In the genomic region with DNA sequence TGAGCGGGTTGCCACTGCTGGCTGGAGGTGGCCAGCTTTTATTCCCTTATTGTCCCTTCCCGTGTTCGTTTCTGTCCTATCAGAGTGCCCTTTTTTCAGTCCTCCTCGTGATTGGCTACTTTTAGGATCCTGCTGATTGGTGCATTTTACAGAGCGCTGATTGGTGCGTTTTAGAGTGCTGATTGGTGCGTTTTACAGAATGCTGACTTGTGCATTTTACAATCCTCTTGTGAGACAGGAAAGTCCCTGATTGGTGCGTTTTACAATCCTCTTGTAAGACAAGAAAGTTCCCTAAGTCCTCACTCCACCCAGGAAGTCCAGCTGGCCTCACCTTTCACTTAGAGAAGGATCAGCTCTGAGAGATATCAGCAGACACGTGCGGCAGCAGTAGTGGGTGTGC, we compare ENCODE assay signal across 2 cellular contexts.
TF ChIP-seq lines count a peak whose summit lies in the region.

No MANE protein-coding gene starts in this region.

TF ChIP-seq in IMR-90, 13 proteins besides CTCF, POLR2A, EP300 and RAD21:
- TF ChIP-seq MAFK (IDR thresholded peaks at IDR 0.05; ENCODE audit: low read depth, low read length), result peak; percentile 81
- no peak for TF ChIP-seq SMC3 (IDR thresholded peaks at IDR 0.05; ENCODE audit: low read depth, low read length)
- TF ChIP-seq MXI1 (IDR thresholded peaks at IDR 0.05; ENCODE audit: borderline replicate concordance, low read depth, low read length), result no peak
- no peak for TF ChIP-seq CEBPB (IDR thresholded peaks at IDR 0.05; ENCODE audit: low read depth, low read length)
- TF ChIP-seq, protein P1, sequence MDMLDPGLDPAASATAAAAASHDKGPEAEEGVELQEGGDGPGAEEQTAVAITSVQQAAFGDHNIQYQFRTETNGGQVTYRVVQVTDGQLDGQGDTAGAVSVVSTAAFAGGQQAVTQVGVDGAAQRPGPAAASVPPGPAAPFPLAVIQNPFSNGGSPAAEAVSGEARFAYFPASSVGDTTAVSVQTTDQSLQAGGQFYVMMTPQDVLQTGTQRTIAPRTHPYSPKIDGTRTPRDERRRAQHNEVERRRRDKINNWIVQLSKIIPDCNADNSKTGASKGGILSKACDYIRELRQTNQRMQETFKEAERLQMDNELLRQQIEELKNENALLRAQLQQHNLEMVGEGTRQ (IDR thresholded peaks at IDR 0.05; ENCODE audit: low read depth, low read length), result no peak
- no peak for TF ChIP-seq RFX5 (IDR thresholded peaks at IDR 0.05; ENCODE audit: low read depth, low read length)
TF ChIP-seq in IMR-90: peak in this region for 1.

TF ChIP-seq in SK-N-SH, 30 proteins besides CTCF, POLR2A, EP300 and RAD21:
- TF ChIP-seq YY1 (IDR thresholded peaks at IDR 0.05; ENCODE audit: low read depth) (no peak), FOSL2 (IDR thresholded peaks at IDR 0.05; ENCODE audit: borderline replicate concordance, low read depth) (no peak), FOXJ3 (CRISPR knock-in tag; IDR thresholded peaks at IDR 0.05) (no peak), RXRA (IDR thresholded peaks at IDR 0.05; ENCODE audit: borderline replicate concordance, low read depth) (no peak), TEAD4 (IDR thresholded peaks at IDR 0.05; ENCODE audit: borderline replicate concordance, insufficient read depth) (no peak), NRF1 (IDR thresholded peaks at IDR 0.05; ENCODE audit: low read depth, low read length) (no peak), MEF2A (IDR thresholded peaks at IDR 0.05; ENCODE audit: borderline replicate concordance, low read depth) (no peak), SMC3 (IDR thresholded peaks at IDR 0.05; ENCODE audit: low read depth, low read length) (no peak)
- TF ChIP-seq, protein P2, sequence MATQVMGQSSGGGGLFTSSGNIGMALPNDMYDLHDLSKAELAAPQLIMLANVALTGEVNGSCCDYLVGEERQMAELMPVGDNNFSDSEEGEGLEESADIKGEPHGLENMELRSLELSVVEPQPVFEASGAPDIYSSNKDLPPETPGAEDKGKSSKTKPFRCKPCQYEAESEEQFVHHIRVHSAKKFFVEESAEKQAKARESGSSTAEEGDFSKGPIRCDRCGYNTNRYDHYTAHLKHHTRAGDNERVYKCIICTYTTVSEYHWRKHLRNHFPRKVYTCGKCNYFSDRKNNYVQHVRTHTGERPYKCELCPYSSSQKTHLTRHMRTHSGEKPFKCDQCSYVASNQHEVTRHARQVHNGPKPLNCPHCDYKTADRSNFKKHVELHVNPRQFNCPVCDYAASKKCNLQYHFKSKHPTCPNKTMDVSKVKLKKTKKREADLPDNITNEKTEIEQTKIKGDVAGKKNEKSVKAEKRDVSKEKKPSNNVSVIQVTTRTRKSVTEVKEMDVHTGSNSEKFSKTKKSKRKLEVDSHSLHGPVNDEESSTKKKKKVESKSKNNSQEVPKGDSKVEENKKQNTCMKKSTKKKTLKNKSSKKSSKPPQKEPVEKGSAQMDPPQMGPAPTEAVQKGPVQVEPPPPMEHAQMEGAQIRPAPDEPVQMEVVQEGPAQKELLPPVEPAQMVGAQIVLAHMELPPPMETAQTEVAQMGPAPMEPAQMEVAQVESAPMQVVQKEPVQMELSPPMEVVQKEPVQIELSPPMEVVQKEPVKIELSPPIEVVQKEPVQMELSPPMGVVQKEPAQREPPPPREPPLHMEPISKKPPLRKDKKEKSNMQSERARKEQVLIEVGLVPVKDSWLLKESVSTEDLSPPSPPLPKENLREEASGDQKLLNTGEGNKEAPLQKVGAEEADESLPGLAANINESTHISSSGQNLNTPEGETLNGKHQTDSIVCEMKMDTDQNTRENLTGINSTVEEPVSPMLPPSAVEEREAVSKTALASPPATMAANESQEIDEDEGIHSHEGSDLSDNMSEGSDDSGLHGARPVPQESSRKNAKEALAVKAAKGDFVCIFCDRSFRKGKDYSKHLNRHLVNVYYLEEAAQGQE (IDR thresholded peaks at IDR 0.05; ENCODE audit: low read depth, low read length), result no peak
- TF ChIP-seq, protein P3, sequence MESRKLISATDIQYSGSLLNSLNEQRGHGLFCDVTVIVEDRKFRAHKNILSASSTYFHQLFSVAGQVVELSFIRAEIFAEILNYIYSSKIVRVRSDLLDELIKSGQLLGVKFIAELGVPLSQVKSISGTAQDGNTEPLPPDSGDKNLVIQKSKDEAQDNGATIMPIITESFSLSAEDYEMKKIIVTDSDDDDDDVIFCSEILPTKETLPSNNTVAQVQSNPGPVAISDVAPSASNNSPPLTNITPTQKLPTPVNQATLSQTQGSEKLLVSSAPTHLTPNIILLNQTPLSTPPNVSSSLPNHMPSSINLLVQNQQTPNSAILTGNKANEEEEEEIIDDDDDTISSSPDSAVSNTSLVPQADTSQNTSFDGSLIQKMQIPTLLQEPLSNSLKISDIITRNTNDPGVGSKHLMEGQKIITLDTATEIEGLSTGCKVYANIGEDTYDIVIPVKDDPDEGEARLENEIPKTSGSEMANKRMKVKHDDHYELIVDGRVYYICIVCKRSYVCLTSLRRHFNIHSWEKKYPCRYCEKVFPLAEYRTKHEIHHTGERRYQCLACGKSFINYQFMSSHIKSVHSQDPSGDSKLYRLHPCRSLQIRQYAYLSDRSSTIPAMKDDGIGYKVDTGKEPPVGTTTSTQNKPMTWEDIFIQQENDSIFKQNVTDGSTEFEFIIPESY (IDR thresholded peaks at IDR 0.05; ENCODE audit: borderline replicate concordance, low read depth), result no peak
- TF ChIP-seq, protein P4, sequence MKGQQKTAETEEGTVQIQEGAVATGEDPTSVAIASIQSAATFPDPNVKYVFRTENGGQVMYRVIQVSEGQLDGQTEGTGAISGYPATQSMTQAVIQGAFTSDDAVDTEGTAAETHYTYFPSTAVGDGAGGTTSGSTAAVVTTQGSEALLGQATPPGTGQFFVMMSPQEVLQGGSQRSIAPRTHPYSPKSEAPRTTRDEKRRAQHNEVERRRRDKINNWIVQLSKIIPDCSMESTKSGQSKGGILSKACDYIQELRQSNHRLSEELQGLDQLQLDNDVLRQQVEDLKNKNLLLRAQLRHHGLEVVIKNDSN (IDR thresholded peaks at IDR 0.05; ENCODE audit: borderline replicate concordance, low read depth), result no peak
